Comparison of ENCODE assay signal across 8 cellular contexts in the genomic region with DNA sequence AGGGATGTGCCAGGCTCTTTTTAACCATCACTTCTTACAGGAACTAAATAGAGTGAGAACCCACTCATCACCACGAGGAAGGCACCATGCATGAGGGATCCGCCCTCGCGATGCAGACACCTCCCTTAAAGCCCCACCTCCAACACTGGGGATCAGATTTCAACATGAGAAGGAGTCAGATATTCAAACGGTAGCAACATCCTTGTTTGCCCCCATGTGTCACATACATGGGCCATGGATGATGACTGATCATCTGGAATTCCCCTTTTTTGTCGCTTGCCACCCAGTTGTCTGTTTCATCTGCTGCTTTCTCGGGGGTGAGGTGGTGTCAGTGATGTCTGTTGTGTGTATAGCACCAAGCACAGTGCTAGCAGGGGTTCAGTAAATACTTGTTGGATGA. TPM values are rescaled to one million over a fixed set of nuclear protein-coding genes. Genes with fewer than 3 reads are reported as not detected.
A peak's percentile ranks its signal among the peaks of the same experiment; 100 is the strongest.
DNase-seq lines count a peak whose midpoint lies in the region; ATAC-seq and TF ChIP-seq lines count a peak whose summit lies in the region.

No MANE protein-coding gene starts in this region.

- H3K4me3 ChIP-seq in CD8-positive, alpha-beta T cell (ENCODE audit: low read depth, low read length): peak overlapping the region; percentile 9
- H3K4me3 ChIP-seq in MM.1S (ENCODE audit: low read length) (no peak overlapping the region), HAP-1 (no peak overlapping the region)

- peak overlapping the region; percentile 40 for H3K4me3 Mint-ChIP-seq in CD8-positive, alpha-beta T cell

- in situ Hi-C loops in HAP-1 (cut with MboI; ENCODE audit: low sequenced_read_pairs): no loop called here

- peak; percentile 76 for ATAC-seq in CD8-positive, alpha-beta T cell
- ATAC-seq in GM21390 (IDR thresholded peaks at IDR 0.05; ENCODE audit: unreplicated experiment): peak; percentile 38

- H3F3A ChIP-seq in MM.1S (ENCODE audit: insufficient read depth, low read length): peaks cover 17% of the 10 kb centered on the region

- CTCF ChIA-PET in CD8-positive, alpha-beta T cell (lab: Charles Lee): interaction anchor here (1.3 to 1.8 kb wide), 2 partner anchors 20 to 226 kb away, joined by 4 to 8 read pairs; no protein-coding TSS in a partner anchor

- peaks cover 94% of the 10 kb centered on the region for H3K4me1 ChIP-seq in CD8-positive, alpha-beta T cell (ENCODE audit: insufficient read depth, low read length)
- H3K4me1 ChIP-seq in MM.1S (ENCODE audit: low read length) (peaks cover 57% of the 10 kb centered on the region), HAP-1 (peaks cover 5% of the 10 kb centered on the region)

- H3K27ac ChIP-seq in CD8-positive, alpha-beta T cell (ENCODE audit: low read depth, low read length): peak overlapping the region; percentile 51
- H3K27ac ChIP-seq in MM.1S (ENCODE audit: low read length): 0 out of 2 replicates have a peak overlapping the region, but pooled peaks have one; percentile 5

- H4K20me1 ChIP-seq in MM.1S (ENCODE audit: insufficient read depth, low read length): no peaks in the 10 kb centered on the region

- peaks cover 38% of the 10 kb centered on the region for H3K36me3 Mint-ChIP-seq in CD8-positive, alpha-beta T cell

- H3K27ac Mint-ChIP-seq in CD8-positive, alpha-beta T cell: peak overlapping the region; percentile 96

- no peaks in the 10 kb centered on the region for H3K9me2 ChIP-seq in MM.1S (replicated peaks; ENCODE audit: insufficient read depth, low read length)

- intact Hi-C loops in CD8-positive, alpha-beta T cell (cut with DNase I, micrococcal nuclease): loop anchor here (2.0 to 10.0 kb wide), 4 partner anchors 52 to 295 kb away; no protein-coding TSS in a partner anchor

- no peaks in the 10 kb centered on the region for H3K36me3 ChIP-seq in CD8-positive, alpha-beta T cell (ENCODE audit: insufficient read depth, low read length)
- no peaks in the 10 kb centered on the region for H3K36me3 ChIP-seq in MM.1S (replicated peaks; ENCODE audit: insufficient read depth, low read length)
- H3K36me3 ChIP-seq in HAP-1 (replicated peaks): no peaks in the 10 kb centered on the region

- H3K4me1 Mint-ChIP-seq in CD8-positive, alpha-beta T cell (ENCODE audit: low read depth): peaks cover 93% of the 10 kb centered on the region

- H3K27me3 ChIP-seq in CD8-positive, alpha-beta T cell (ENCODE audit: insufficient read depth, low read length): no peaks in the 10 kb centered on the region
- no peaks in the 10 kb centered on the region for H3K27me3 ChIP-seq in MM.1S (replicated peaks; ENCODE audit: insufficient read depth, low read length)
- no peaks in the 10 kb centered on the region for H3K27me3 ChIP-seq in HAP-1 (ENCODE audit: low read depth)

- no peaks in the 10 kb centered on the region for H3K9me3 Mint-ChIP-seq in CD8-positive, alpha-beta T cell

- H3K27me3 Mint-ChIP-seq in CD8-positive, alpha-beta T cell (ENCODE audit: low read depth): no peaks in the 10 kb centered on the region

- no peak overlapping the region for H2AFZ ChIP-seq in MM.1S (ENCODE audit: low read length)

- POLR2A ChIA-PET in CD8-positive, alpha-beta T cell (lab: Charles Lee): interaction anchor here (0.9 to 2.1 kb wide), 2 partner anchors 60 to 292 kb away, joined by 5 to 11 read pairs; no protein-coding TSS in a partner anchor

- H3K9me3 ChIP-seq in CD8-positive, alpha-beta T cell (ENCODE audit: low read length): no peaks in the 10 kb centered on the region
- H3K9me3 ChIP-seq in MM.1S (replicated peaks; ENCODE audit: insufficient read depth, low read length) (no peaks in the 10 kb centered on the region), HAP-1 (no peaks in the 10 kb centered on the region)

- peak in 6 of 7 experiments; percentile 26 to 84 (median 62) for DNase-seq in CD8-positive, alpha-beta T cell
- DNase-seq in MM.1S (peak; percentile 30), superior temporal gyrus (ENCODE audit: extremely low spot score) (no peak), islet precursor cell (no peak), HAP-1 (ENCODE audit: low spot score in 2 of 2) (no peak)
- DNase-seq in activated effector memory CD4-positive, alpha-beta T cell treated with Interleukin-2 at 50 U/mL for 16 hours: peak; percentile 34
- DNase-seq in stimulated activated CD4-positive, alpha-beta T cell treated with anti-CD3 and anti-CD28 coated beads, TNF-alpha, amount 100 ng/mL, for 24 hours (ENCODE audit: low read depth in 3 of 3): peak; percentile 46 to 62 (median 48)

- peaks cover 97% of the 10 kb centered on the region for H3K79me2 ChIP-seq in MM.1S (ENCODE audit: low read length)

- no peak overlapping the region for H3K4me2 ChIP-seq in MM.1S (ENCODE audit: low read depth, low read length)

- H3K9ac ChIP-seq in MM.1S (ENCODE audit: low read length): no peak overlapping the region

- no peak for TF ChIP-seq CTCF in CD8-positive, alpha-beta T cell (IDR thresholded peaks at IDR 0.05)
- TF ChIP-seq CTCF in MM.1S (IDR thresholded peaks at IDR 0.05; ENCODE audit: low read length): no peak

RNA-seq across cellular contexts. Expression of gene NCK2, which starts 57.9 kb away (rescaled TPM):
- total RNA-seq in CD8-positive, alpha-beta T cell: 10 to 100 TPM; 59.0 to 60.3 TPM

Comparison
In these comparisons a context has a peak if more than half of its experiments do, and no peak if none do; other contexts are left out.
1. DNase-seq: peak in CD8-positive, alpha-beta T cell (6 of 7), MM.1S (single experiment), activated effector memory CD4-positive, alpha-beta T cell treated with Interleukin-2 at 50 U/mL for 16 hours (single experiment) and stimulated activated CD4-positive, alpha-beta T cell treated with anti-CD3 and anti-CD28 coated beads, TNF-alpha, amount 100 ng/mL, for 24 hours (3 of 3); none in superior temporal gyrus (single experiment), islet precursor cell (single experiment) and HAP-1 (0 of 2).